10 cellular contexts compared by ENCODE assay signal in genomic region chr14:105492051-105492965, GRCh38. TPM values are rescaled to one million over a fixed set of nuclear protein-coding genes. Genes with fewer than 3 reads are reported as not detected.
DNase-seq lines count a peak whose midpoint lies in the region; ATAC-seq and TF ChIP-seq lines count a peak whose summit lies in the region.
"Had no signal": no experiment of that assay in that cellular context is flagged by ENCODE, and none has a peak within 500 bp of the region (broad histone marks: within the 10 kb centered on the region; RNA-seq: fewer than 3 reads in every experiment).

No MANE protein-coding gene starts in this region.

- no peaks in the 10 kb centered on the region for H3K27me3 ChIP-seq in BE2C
- H3K27me3 ChIP-seq in naive thymus-derived CD4-positive, alpha-beta T cell (ENCODE audit: control insufficient read depth in 2 of 2, insufficient read depth in 2 of 2, low read length in 2 of 2), result no peaks in the 10 kb centered on the region

- TF ChIP-seq CTCF in BE2C (IDR thresholded peaks at IDR 0.05; ENCODE audit: low read depth, low read length), result no peak
- TF ChIP-seq CTCF in brain (conservative IDR thresholded peaks at IDR 0.05), result no peak

- H3K4me1 ChIP-seq in BE2C, result peaks cover 11% of the 10 kb centered on the region
- peaks cover 12 to 13% of the 10 kb centered on the region in 2 donors for H3K4me1 ChIP-seq in naive thymus-derived CD4-positive, alpha-beta T cell (ENCODE audit: control insufficient read depth in 2 of 2, insufficient read depth in 2 of 2, low read length in 2 of 2)

- H3K27me3 Mint-ChIP-seq in brain, result peaks cover 23% of the 10 kb centered on the region
- H3K27me3 Mint-ChIP-seq in naive thymus-derived CD4-positive, alpha-beta T cell, result no peaks in the 10 kb centered on the region

- DNase-seq in BE2C (peak; percentile 12), DMS153 treated with DMSO at 0.1 percent for 48 hours (lab: John Stamatoyannopoulos, UW; ENCODE audit: unreplicated experiment) (no peak), NCI-H146 (lab: John Stamatoyannopoulos, UW) (no peak)
- no peak for DNase-seq in Jurkat, Clone E6-1 (ENCODE audit: low read depth, low spot score)
- DNase-seq in naive thymus-derived CD4-positive, alpha-beta T cell, result peak in 1 of 9 donors; percentile 6

- peak overlapping the region; percentile 88 to 95 (median 90) for H3K4me3 Mint-ChIP-seq in brain
- H3K4me3 Mint-ChIP-seq in naive thymus-derived CD4-positive, alpha-beta T cell, result peak overlapping the region; percentile 70 to 89 (median 82)

- 0 out of 2 replicates have a peak, but pooled peaks cover 3% of the 10 kb centered on the region for H3K36me3 ChIP-seq in BE2C
- H3K36me3 ChIP-seq in naive thymus-derived CD4-positive, alpha-beta T cell (ENCODE audit: control insufficient read depth in 2 of 3, insufficient read depth in 3 of 3, low read length in 3 of 3), result no peaks in the 10 kb centered on the region
- H3K36me3 ChIP-seq: thoracic aorta had no signal

- no peaks in the 10 kb centered on the region for H3K36me3 Mint-ChIP-seq in brain
- H3K36me3 Mint-ChIP-seq in naive thymus-derived CD4-positive, alpha-beta T cell, result peaks cover 0 to 2% (median 0%) of the 10 kb centered on the region in 5 donors

- CTCF ChIA-PET in naive thymus-derived CD4-positive, alpha-beta T cell (lab: Charles Lee), result interaction anchor here (4.2 to 4.3 kb wide), 2 partner anchors 12 to 122 kb away, joined by 56 to 94 read pairs; no protein-coding TSS in a partner anchor

- peaks cover 13% of the 10 kb centered on the region for H3K4me1 Mint-ChIP-seq in brain
- peaks cover 4 to 18% (median 13%) of the 10 kb centered on the region in 7 donors for H3K4me1 Mint-ChIP-seq in naive thymus-derived CD4-positive, alpha-beta T cell

- no peak overlapping the region; the same call in 1 of the 2 replicates for H3K4me3 ChIP-seq in BE2C (ENCODE audit: low read depth, low read length)
- peak overlapping the region; percentile 63 for H3K4me3 ChIP-seq in Jurkat, Clone E6-1 (ENCODE audit: low read length)
- peak overlapping the region; percentile 71 for H3K4me3 ChIP-seq in naive thymus-derived CD4-positive, alpha-beta T cell (ENCODE audit: low read length)

- no peak for ATAC-seq in naive thymus-derived CD4-positive, alpha-beta T cell
- ATAC-seq in HG03457 (IDR thresholded peaks at IDR 0.05; ENCODE audit: unreplicated experiment) (no peak), GM18502 (IDR thresholded peaks at IDR 0.05; ENCODE audit: poor library complexity, unreplicated experiment) (no peak)

- H3K9me3 Mint-ChIP-seq in brain, result peaks cover 0 to 7% (median 0%) of the 10 kb centered on the region in 5 experiments
- no peaks in the 10 kb centered on the region for H3K9me3 Mint-ChIP-seq in naive thymus-derived CD4-positive, alpha-beta T cell

- POLR2A ChIA-PET in naive thymus-derived CD4-positive, alpha-beta T cell (lab: Charles Lee), result interaction anchor here (1.1 to 4.1 kb wide), 2 partner anchors 11 to 71 kb away, joined by 3 to 80 read pairs; no protein-coding TSS in a partner anchor

- intact Hi-C loops in naive thymus-derived CD4-positive, alpha-beta T cell (cut with micrococcal nuclease), result loop anchor here in 1 of 2 donors (5.0 to 10.0 kb wide), 2 partner anchors 310 to 398 kb away; partner anchors contain the start of gene NUDT14

- H3K27ac Mint-ChIP-seq in brain, result peak overlapping the region in 2 of 5 experiments; percentile 63 to 88
- H3K27ac Mint-ChIP-seq in naive thymus-derived CD4-positive, alpha-beta T cell, result peak overlapping the region; percentile 72 to 94 (median 90)

- peak overlapping the region; percentile 100 for H3K27ac ChIP-seq in naive thymus-derived CD4-positive, alpha-beta T cell (ENCODE audit: low read depth, low read length)

- no peaks in the 10 kb centered on the region for H3K9me3 ChIP-seq in BE2C
- no peaks in the 10 kb centered on the region for H3K9me3 ChIP-seq in naive thymus-derived CD4-positive, alpha-beta T cell (ENCODE audit: control insufficient read depth in 2 of 3, low read length in 3 of 3)
- H3K9me3 ChIP-seq: thoracic aorta had no signal

RNA-seq across cellular contexts. Expression of gene TEDC1, which starts 1.3 kb away (rescaled TPM):
- polyA plus RNA-seq in BE2C (2012; ENCODE audit: insufficient read depth, insufficient read length, low read depth), result 40.9 TPM
- 44.7 TPM for polyA plus RNA-seq in Jurkat, Clone E6-1 (2012; ENCODE audit: insufficient read depth, insufficient read length)
- 34.4 TPM for polyA plus RNA-seq in brain (ENCODE audit: insufficient read depth, low read depth, low replicate concordance)
- total RNA-seq in naive thymus-derived CD4-positive, alpha-beta T cell, result 100 to 1,000 TPM in 1 of 5 experiments, 10 to 100 TPM in 4; 19.7 to 294 (median 31.3) TPM
- polyA plus RNA-seq in naive thymus-derived CD4-positive, alpha-beta T cell, result 10 to 100 TPM; 10.4 to 14.9 TPM

RNA-seq across cellular contexts. Expression of gene CRIP1, which starts 5.6 kb away (rescaled TPM):
- polyA plus RNA-seq in BE2C (2012; ENCODE audit: insufficient read depth, insufficient read length, low read depth), result 451 TPM
- 237 TPM for polyA plus RNA-seq in Jurkat, Clone E6-1 (2012; ENCODE audit: insufficient read depth, insufficient read length)
- polyA plus RNA-seq in brain (ENCODE audit: insufficient read depth, low read depth, low replicate concordance), result 195 TPM
- total RNA-seq in naive thymus-derived CD4-positive, alpha-beta T cell, result 100 to 1,000 TPM in 4 of 5 experiments, 10 to 100 TPM in 1; 94.4 to 517 (median 192) TPM
- 100 to 1,000 TPM; 463 to 787 TPM for polyA plus RNA-seq in naive thymus-derived CD4-positive, alpha-beta T cell
- total RNA-seq: bronchial epithelial cell had no signal

RNA-seq across cellular contexts. Expression of gene CRIP2, which starts 17.7 kb away (rescaled TPM):
- polyA plus RNA-seq in BE2C (2012; ENCODE audit: insufficient read depth, insufficient read length, low read depth), result 2,068 TPM
- polyA plus RNA-seq in Jurkat, Clone E6-1 (2012; ENCODE audit: insufficient read depth, insufficient read length), result 6.1 TPM
- polyA plus RNA-seq in brain (ENCODE audit: insufficient read depth, low read depth, low replicate concordance), result 360 TPM
- 10 to 100 TPM in 2 of 5 experiments, 1 to 10 TPM in 2, under 1 TPM in 1; 0.65 to 55.4 (median 6.6) TPM for total RNA-seq in naive thymus-derived CD4-positive, alpha-beta T cell
- 100 to 1,000 TPM in 1 of 2 donors, 10 to 100 TPM in 1; 69.1 to 180 TPM for polyA plus RNA-seq in naive thymus-derived CD4-positive, alpha-beta T cell

RNA-seq across cellular contexts. Expression of gene TMEM121, which starts 34.1 kb away (rescaled TPM):
- polyA plus RNA-seq in BE2C (2012; ENCODE audit: insufficient read depth, insufficient read length, low read depth), result 11.3 TPM
- polyA plus RNA-seq in Jurkat, Clone E6-1 (2012; ENCODE audit: insufficient read depth, insufficient read length), result 1.5 TPM
- 5.4 TPM for polyA plus RNA-seq in brain (ENCODE audit: insufficient read depth, low read depth, low replicate concordance)
- total RNA-seq in naive thymus-derived CD4-positive, alpha-beta T cell, result 1 to 10 TPM in 4 of 5 experiments, under 1 TPM in 1; 0.83 to 5.7 (median 3.7) TPM
- polyA plus RNA-seq in naive thymus-derived CD4-positive, alpha-beta T cell, result 1 to 10 TPM; 2.5 to 4.0 TPM
